Comparison of ENCODE assay signal across 8 cellular contexts in genomic region chr14:103057372-103058208, GRCh38. TPM values are rescaled to one million over a fixed set of nuclear protein-coding genes. Genes with fewer than 3 reads are reported as not detected.
A peak's percentile ranks its signal among the peaks of the same experiment; 100 is the strongest.
DNase-seq lines count a peak whose midpoint lies in the region; ATAC-seq and TF ChIP-seq lines count a peak whose summit lies in the region.

CDC42BPB (minus strand) TSS chr14:103057549; CDS start chr14:103057173, 376 bp downstream.

- no peak for TF ChIP-seq CTCF in thoracic aorta (IDR thresholded peaks at IDR 0.05)

- in situ Hi-C loops in KBM-7 (cut with MboI; ENCODE audit: low pct_unique_long_range_greater_than_20kb, low sequenced_read_pairs): no loop called here

- peak; percentile 75 for ATAC-seq in GM21723 (IDR thresholded peaks at IDR 0.05; ENCODE audit: unreplicated experiment)
- peak; percentile 95 to 97 for ATAC-seq in activated naive CD4-positive, alpha-beta T cell treated with anti-CD3 and anti-CD28 coated beads, Interleukin-2, amount 50 U/mL, for 72 hours
- ATAC-seq in thoracic aorta (ENCODE audit: insufficient number of reproducible peaks, low FRiP score, low read depth): peak; percentile 80

- H3K4me3 ChIP-seq in neuronal stem cell (ENCODE audit: low read length in 2 of 2) (peak within 1 kb of the TSS; percentile 99 to 100), thoracic aorta (peak within 1 kb of the TSS; percentile 91)

- H3K9me3 ChIP-seq in neuronal stem cell (replicated peaks in 1 of 2; ENCODE audit: control insufficient read depth in 2 of 2, insufficient read depth in 1 of 2, low read depth in 1 of 2, low read length in 2 of 2) (no peaks in the 10 kb centered on the region), thoracic aorta (no peaks in the 10 kb centered on the region)

- no peaks in the 10 kb centered on the region for H3K27me3 ChIP-seq in neuronal stem cell (ENCODE audit: control insufficient read depth in 3 of 3, insufficient read depth in 3 of 3, low read depth in 1 of 3, low read length in 3 of 3)
- no peaks in the 10 kb centered on the region for H3K27me3 ChIP-seq in thoracic aorta (replicated peaks; ENCODE audit: insufficient read depth)

- H2AK5ac ChIP-seq in neuronal stem cell (ENCODE audit: low read depth, low read length): peak within 1 kb of the TSS; percentile 94

- no CpG with 5 or more reads among the region's 115 CpGs for WGBS in neuronal stem cell (ENCODE audit: extremely low coverage in 2 of 2, insufficient read length in 2 of 2, insufficient replicate concordance in 1 of 2), 2 donors

- H4K8ac ChIP-seq in neuronal stem cell (ENCODE audit: low read depth, low read length): no peak within 1 kb of the TSS

- peaks cover 7% of the 10 kb centered on the region for H3K79me1 ChIP-seq in neuronal stem cell (ENCODE audit: low read depth, low read length)

- H2AFZ ChIP-seq in neuronal stem cell (ENCODE audit: low read length): peak within 1 kb of the TSS; percentile 99

- H3K27ac Mint-ChIP-seq in activated naive CD4-positive, alpha-beta T cell treated with anti-CD3 and anti-CD28 coated beads, Interleukin-2, amount 50 U/mL, for 72 hours: no peak within 1 kb of the TSS

- H3K27ac ChIP-seq in neuronal stem cell (replicated peaks; ENCODE audit: low read length) (peak within 1 kb of the TSS; percentile 72), thoracic aorta (peak within 1 kb of the TSS; percentile 79 to 83)

- H3K4me1 ChIP-seq in neuronal stem cell (ENCODE audit: control insufficient read depth in 2 of 2, insufficient read depth in 1 of 2, low read depth in 1 of 2, low read length in 2 of 2) (peaks cover 2 to 7% of the 10 kb centered on the region in 2 donors), thoracic aorta (ENCODE audit: control insufficient read depth in 1 of 2, low read depth in 2 of 2) (peaks cover 20 to 46% of the 10 kb centered on the region in 2 donors)

- peak within 1 kb of the TSS; percentile 76 for H3K4ac ChIP-seq in neuronal stem cell (ENCODE audit: low read length)

- peak within 1 kb of the TSS; percentile 85 for H2BK15ac ChIP-seq in neuronal stem cell (ENCODE audit: low read length)

- H2BK5ac ChIP-seq in neuronal stem cell (ENCODE audit: low read length): peak within 1 kb of the TSS; percentile 90

- H2BK120ac ChIP-seq in neuronal stem cell (ENCODE audit: low read depth, low read length): no peak within 1 kb of the TSS

- H3K36me3 ChIP-seq in neuronal stem cell (replicated peaks in 1 of 2; ENCODE audit: control insufficient read depth in 2 of 2, insufficient read depth in 2 of 2, low read length in 2 of 2) (peaks cover 0 to 17% of the 10 kb centered on the region in 2 donors), thoracic aorta (no peaks in the 10 kb centered on the region)

- peak within 1 kb of the TSS; percentile 99 for H3K9ac ChIP-seq in neuronal stem cell (ENCODE audit: low read depth, low read length, poor library complexity)

- peak within 1 kb of the TSS; percentile 94 for H2BK12ac ChIP-seq in neuronal stem cell (ENCODE audit: low read length)

- H3K9me3 Mint-ChIP-seq in activated naive CD4-positive, alpha-beta T cell treated with anti-CD3 and anti-CD28 coated beads, Interleukin-2, amount 50 U/mL, for 72 hours: no peaks in the 10 kb centered on the region

- DNase-seq in DMS 273 treated with DMSO at 0.1 percent for 48 hours (lab: John Stamatoyannopoulos, UW) (peak; percentile 68), KBM-7 (peak; percentile 54), SHP77 treated with DMSO at 0.1 percent for 48 hours (lab: John Stamatoyannopoulos, UW) (peak; percentile 31), globus pallidus (ENCODE audit: low spot score) (peak; percentile 90), neuronal stem cell (ENCODE audit: low spot score) (peak; percentile 90), thoracic aorta (ENCODE audit: low spot score) (peak; percentile 38)
- DNase-seq in activated naive CD4-positive, alpha-beta T cell treated with anti-CD3 and anti-CD28 coated beads, Interleukin-2, amount 50 U/mL, for 72 hours (ENCODE audit: low spot score in 2 of 2): peak in 1 of 2 donors; percentile 65

- no peaks in the 10 kb centered on the region for H3K36me3 Mint-ChIP-seq in activated naive CD4-positive, alpha-beta T cell treated with anti-CD3 and anti-CD28 coated beads, Interleukin-2, amount 50 U/mL, for 72 hours

- peak within 1 kb of the TSS; percentile 96 for H3K4me2 ChIP-seq in neuronal stem cell (ENCODE audit: insufficient read depth, low read length, poor library complexity, severe bottlenecking)

- H3K14ac ChIP-seq in neuronal stem cell (ENCODE audit: low read length): peak within 1 kb of the TSS; percentile 47

- peak within 1 kb of the TSS; percentile 95 for H3K18ac ChIP-seq in neuronal stem cell (ENCODE audit: low read length)

- H3K23ac ChIP-seq in neuronal stem cell (ENCODE audit: low read depth, low read length, poor library complexity): peak within 1 kb of the TSS; percentile 97

- peak within 1 kb of the TSS; percentile 53 for H4K91ac ChIP-seq in neuronal stem cell (ENCODE audit: low read depth, low read length, poor library complexity)

RNA-seq across cellular contexts. Expression of gene CDC42BPB, which starts in this region (rescaled TPM):
- 1 to 10 TPM; 3.4 to 5.8 TPM for total RNA-seq in activated naive CD4-positive, alpha-beta T cell treated with anti-CD3 and anti-CD28 coated beads, Interleukin-2, amount 50 U/mL, for 72 hours
- 44.7 TPM for polyA plus RNA-seq in neuronal stem cell (2013, experiment 1 of 2)
- 45.1 TPM for polyA plus RNA-seq in neuronal stem cell (2013, experiment 2 of 2)
- total RNA-seq in thoracic aorta: 100 to 1,000 TPM; 121 to 133 TPM

Comparison
In these comparisons a context has a peak if more than half of its experiments do, and no peak if none do; other contexts are left out.
1. RNA of gene CDC42BPB (total RNA-seq): 121 to 133 TPM in thoracic aorta; 3.4 to 5.8 TPM in activated naive CD4-positive, alpha-beta T cell treated with anti-CD3 and anti-CD28 coated beads, Interleukin-2, amount 50 U/mL, for 72 hours; every median in the first group is over 10 times any median in the second.
2. Peak in every context shown above with its lines, with median percentiles within 50 percentile points of each other: ATAC-seq.